In genomic region chr3:175672119-175672689, GRCh38 we compare ENCODE assay signal across 9 cellular contexts.
A peak's percentile ranks its signal among the peaks of the same experiment; 100 is the strongest.
DNase-seq lines count a peak whose midpoint lies in the region; ATAC-seq, FAIRE-seq and TF ChIP-seq lines count a peak whose summit lies in the region.
"Had no signal": no experiment of that assay in that cellular context is flagged by ENCODE, and none has a peak within 500 bp of the region (broad histone marks: within the 10 kb centered on the region; RNA-seq: fewer than 3 reads in every experiment).

No MANE protein-coding gene starts in this region.

- H3K27ac ChIP-seq in astrocyte (ENCODE audit: low read depth, low read length) (no peak overlapping the region), keratinocyte (ENCODE audit: control insufficient read depth, insufficient read depth, low read length) (no peak overlapping the region), stomach smooth muscle (ENCODE audit: low read length) (no peak overlapping the region)

- H3K36me3 ChIP-seq in astrocyte (ENCODE audit: insufficient read depth, low read length) (no peaks in the 10 kb centered on the region), keratinocyte (ENCODE audit: control insufficient read depth in 2 of 2, extremely low read depth in 1 of 2, insufficient read depth in 2 of 2, low read length in 2 of 2) (no peaks in the 10 kb centered on the region), stomach smooth muscle (ENCODE audit: control insufficient read depth in 2 of 2, insufficient read depth in 2 of 2, low read length in 2 of 2) (no peaks in the 10 kb centered on the region)

- H3K4me3 Mint-ChIP-seq in astrocyte (ENCODE audit: unreplicated experiment) = no peak overlapping the region
- no peak overlapping the region for H3K4me3 Mint-ChIP-seq in stimulated activated naive CD8-positive, alpha-beta T cell treated with anti-CD3 and anti-CD28 coated beads, Interleukin-15, amount 100 ng/mL, for 72 hours
- H3K4me3 Mint-ChIP-seq in activated naive CD4-positive, alpha-beta T cell treated with anti-CD3 and anti-CD28 coated beads for 36 hours = no peak overlapping the region
- no peak overlapping the region for H3K4me3 Mint-ChIP-seq in activated naive CD8-positive, alpha-beta T cell treated with anti-CD3 and anti-CD28 coated beads, Interleukin-2, amount 50 U/mL, for 24 hours

- peak; percentile 45 for DNase-seq in HCEC 1CT
- DNase-seq in astrocyte (ENCODE audit: low read depth) = no peak
- DNase-seq in keratinocyte (ENCODE audit: low read depth, low spot score) = no peak
- DNase-seq in stimulated activated naive CD8-positive, alpha-beta T cell treated with anti-CD3 and anti-CD28 coated beads, Interleukin-15, amount 100 ng/mL, for 72 hours = no peak
- no peak for DNase-seq in activated naive CD4-positive, alpha-beta T cell treated with anti-CD3 and anti-CD28 coated beads for 36 hours
- DNase-seq in activated naive CD8-positive, alpha-beta T cell treated with anti-CD3 and anti-CD28 coated beads, Interleukin-2, amount 50 U/mL, for 24 hours = no peak
- DNase-seq: activated naive CD4-positive, alpha-beta T cell treated with Interleukin-2 at 50 U/mL for 16 hours; NCI-H524 treated with DMSO at 0.1 percent for 48 hours had no signal

- ATAC-seq in stimulated activated naive CD8-positive, alpha-beta T cell treated with anti-CD3 and anti-CD28 coated beads, Interleukin-15, amount 100 ng/mL, for 72 hours = no peak
- no peak for ATAC-seq in activated naive CD8-positive, alpha-beta T cell treated with anti-CD3 and anti-CD28 coated beads, Interleukin-2, amount 50 U/mL, for 24 hours

- CTCF ChIA-PET in activated naive CD4-positive, alpha-beta T cell treated with anti-CD3 and anti-CD28 coated beads for 36 hours (lab: Charles Lee) = no interaction called here

- H3K36me3 Mint-ChIP-seq in astrocyte (ENCODE audit: low read depth, unreplicated experiment) = no peaks in the 10 kb centered on the region
- H3K36me3 Mint-ChIP-seq in activated naive CD4-positive, alpha-beta T cell treated with anti-CD3 and anti-CD28 coated beads for 36 hours (ENCODE audit: low read depth) = no peaks in the 10 kb centered on the region
- no peaks in the 10 kb centered on the region for H3K36me3 Mint-ChIP-seq in activated naive CD8-positive, alpha-beta T cell treated with anti-CD3 and anti-CD28 coated beads, Interleukin-2, amount 50 U/mL, for 24 hours (ENCODE audit: low read depth)

- no peak overlapping the region for H3K27ac Mint-ChIP-seq in astrocyte (ENCODE audit: unreplicated experiment)
- H3K27ac Mint-ChIP-seq in stimulated activated naive CD8-positive, alpha-beta T cell treated with anti-CD3 and anti-CD28 coated beads, Interleukin-15, amount 100 ng/mL, for 72 hours = no peak overlapping the region
- H3K27ac Mint-ChIP-seq in activated naive CD4-positive, alpha-beta T cell treated with anti-CD3 and anti-CD28 coated beads for 36 hours = no peak overlapping the region
- H3K27ac Mint-ChIP-seq in activated naive CD8-positive, alpha-beta T cell treated with anti-CD3 and anti-CD28 coated beads, Interleukin-2, amount 50 U/mL, for 24 hours = no peak overlapping the region

- H3K27me3 Mint-ChIP-seq in astrocyte (ENCODE audit: low read depth, unreplicated experiment) = no peaks in the 10 kb centered on the region
- no peaks in the 10 kb centered on the region for H3K27me3 Mint-ChIP-seq in stimulated activated naive CD8-positive, alpha-beta T cell treated with anti-CD3 and anti-CD28 coated beads, Interleukin-15, amount 100 ng/mL, for 72 hours
- no peaks in the 10 kb centered on the region for H3K27me3 Mint-ChIP-seq in activated naive CD4-positive, alpha-beta T cell treated with anti-CD3 and anti-CD28 coated beads for 36 hours (ENCODE audit: low read depth)
- no peaks in the 10 kb centered on the region for H3K27me3 Mint-ChIP-seq in activated naive CD8-positive, alpha-beta T cell treated with anti-CD3 and anti-CD28 coated beads, Interleukin-2, amount 50 U/mL, for 24 hours

- no peaks in the 10 kb centered on the region for H3K9me3 Mint-ChIP-seq in astrocyte (ENCODE audit: unreplicated experiment)
- peaks cover 0 to 4% of the 10 kb centered on the region in 2 donors for H3K9me3 Mint-ChIP-seq in stimulated activated naive CD8-positive, alpha-beta T cell treated with anti-CD3 and anti-CD28 coated beads, Interleukin-15, amount 100 ng/mL, for 72 hours
- peaks cover 1% of the 10 kb centered on the region for H3K9me3 Mint-ChIP-seq in activated naive CD4-positive, alpha-beta T cell treated with anti-CD3 and anti-CD28 coated beads for 36 hours
- H3K9me3 Mint-ChIP-seq in activated naive CD8-positive, alpha-beta T cell treated with anti-CD3 and anti-CD28 coated beads, Interleukin-2, amount 50 U/mL, for 24 hours = peaks cover 19% of the 10 kb centered on the region

- H2AFZ ChIP-seq in astrocyte (ENCODE audit: low read depth, low read length) = peak overlapping the region; percentile 13
- H2AFZ ChIP-seq in keratinocyte (ENCODE audit: control insufficient read depth, low read length) = peak overlapping the region; percentile 78

- H3K4me2 ChIP-seq in astrocyte (ENCODE audit: low read length) (peak overlapping the region; percentile 65), keratinocyte (ENCODE audit: control insufficient read depth, extremely low read depth, insufficient read depth, low read depth, low read length) (peak overlapping the region; percentile 69)

- no peaks in the 10 kb centered on the region for H3K9me3 ChIP-seq in astrocyte (ENCODE audit: insufficient read depth, low read depth, low read length)
- no peaks in the 10 kb centered on the region for H3K9me3 ChIP-seq in keratinocyte (ENCODE audit: control insufficient read depth, low read depth, low read length)
- no peaks in the 10 kb centered on the region for H3K9me3 ChIP-seq in stomach smooth muscle (ENCODE audit: control insufficient read depth in 2 of 2, low read length in 2 of 2)

- H3K4me1 ChIP-seq in astrocyte (ENCODE audit: insufficient read depth, low read length) (no peaks in the 10 kb centered on the region), keratinocyte (ENCODE audit: control insufficient read depth, extremely low read depth, insufficient read depth, low read length) (no peaks in the 10 kb centered on the region), stomach smooth muscle (ENCODE audit: control insufficient read depth, insufficient read depth, low read length) (no peaks in the 10 kb centered on the region)

- H3K4me1 Mint-ChIP-seq in astrocyte (ENCODE audit: low read depth, unreplicated experiment) = peaks cover 2% of the 10 kb centered on the region
- H3K4me1 Mint-ChIP-seq in stimulated activated naive CD8-positive, alpha-beta T cell treated with anti-CD3 and anti-CD28 coated beads, Interleukin-15, amount 100 ng/mL, for 72 hours = no peaks in the 10 kb centered on the region
- H3K4me1 Mint-ChIP-seq in activated naive CD4-positive, alpha-beta T cell treated with anti-CD3 and anti-CD28 coated beads for 36 hours (ENCODE audit: low read depth) = no peaks in the 10 kb centered on the region
- H3K4me1 Mint-ChIP-seq in activated naive CD8-positive, alpha-beta T cell treated with anti-CD3 and anti-CD28 coated beads, Interleukin-2, amount 50 U/mL, for 24 hours = no peaks in the 10 kb centered on the region

- FAIRE-seq in astrocyte (lab: Jason Lieb, UNC) (peak; percentile 71), keratinocyte (lab: Jason Lieb, UNC) (no peak)

- TF ChIP-seq CTCF in astrocyte (IDR thresholded peaks at IDR 0.05; ENCODE audit: insufficient read depth, low read depth, low read length) = no peak
- TF ChIP-seq CTCF in keratinocyte (optimal IDR thresholded peaks at IDR 0.05 in 1 of 3, IDR thresholded peaks at IDR 0.05 in 1 of 3, conservative IDR thresholded peaks at IDR 0.05 in 1 of 3; ENCODE audit: extremely low read depth in 1 of 3, insufficient read depth in 2 of 3, low read length in 3 of 3) = no peak

- intact Hi-C loops in activated naive CD4-positive, alpha-beta T cell treated with anti-CD3 and anti-CD28 coated beads for 36 hours (cut with micrococcal nuclease) = no loop called here

- H3K4me3 ChIP-seq in astrocyte (ENCODE audit: insufficient read depth, low read depth, low read length) (peak overlapping the region; percentile 23), keratinocyte (ENCODE audit: control insufficient read depth in 2 of 3, extremely low read depth in 1 of 3, insufficient read depth in 2 of 3, low read depth in 1 of 3, low read length in 3 of 3) (peak overlapping the region in 2 of 3 experiments; percentile 17 to 52), stomach smooth muscle (ENCODE audit: low read length in 2 of 2) (peak overlapping the region; percentile 23 to 44)

- no peaks in the 10 kb centered on the region for H3K79me2 ChIP-seq in astrocyte (ENCODE audit: insufficient read depth, low read length)
- H3K79me2 ChIP-seq in keratinocyte (ENCODE audit: control insufficient read depth, insufficient read depth, low read length) = no peaks in the 10 kb centered on the region

- H3K9me1 ChIP-seq in keratinocyte (ENCODE audit: control insufficient read depth, extremely low read depth, insufficient read depth, low read length) = no peaks in the 10 kb centered on the region

- dilution Hi-C loops in keratinocyte (cut with MboI; ENCODE audit: extremely low pct_ligation_motif_present, low sequenced_read_pairs) = no loop called here

- no peak overlapping the region for H3K9ac ChIP-seq in astrocyte (ENCODE audit: low read length)
- no peak overlapping the region for H3K9ac ChIP-seq in keratinocyte (ENCODE audit: control insufficient read depth, extremely low read depth, insufficient read depth, low read length)
- H3K9ac ChIP-seq in stomach smooth muscle (ENCODE audit: low read length in 2 of 2) = peak overlapping the region in 1 of 2 donors; percentile 13

- no peaks in the 10 kb centered on the region for H3K27me3 ChIP-seq in astrocyte (ENCODE audit: insufficient read depth, low read length)
- H3K27me3 ChIP-seq in keratinocyte (ENCODE audit: control insufficient read depth, extremely low read depth, insufficient read depth, low read length) = no peaks in the 10 kb centered on the region
- no peaks in the 10 kb centered on the region for H3K27me3 ChIP-seq in stomach smooth muscle (ENCODE audit: control insufficient read depth in 1 of 2, insufficient read depth in 2 of 2, low read length in 2 of 2)

- H4K20me1 ChIP-seq in astrocyte (ENCODE audit: insufficient read depth, low read length) = no peaks in the 10 kb centered on the region
- H4K20me1 ChIP-seq in keratinocyte (ENCODE audit: control insufficient read depth, extremely low read depth, insufficient read depth, low read length) = no peaks in the 10 kb centered on the region
